Comparison of ENCODE assay signal across 8 cellular contexts in the genomic region with DNA sequence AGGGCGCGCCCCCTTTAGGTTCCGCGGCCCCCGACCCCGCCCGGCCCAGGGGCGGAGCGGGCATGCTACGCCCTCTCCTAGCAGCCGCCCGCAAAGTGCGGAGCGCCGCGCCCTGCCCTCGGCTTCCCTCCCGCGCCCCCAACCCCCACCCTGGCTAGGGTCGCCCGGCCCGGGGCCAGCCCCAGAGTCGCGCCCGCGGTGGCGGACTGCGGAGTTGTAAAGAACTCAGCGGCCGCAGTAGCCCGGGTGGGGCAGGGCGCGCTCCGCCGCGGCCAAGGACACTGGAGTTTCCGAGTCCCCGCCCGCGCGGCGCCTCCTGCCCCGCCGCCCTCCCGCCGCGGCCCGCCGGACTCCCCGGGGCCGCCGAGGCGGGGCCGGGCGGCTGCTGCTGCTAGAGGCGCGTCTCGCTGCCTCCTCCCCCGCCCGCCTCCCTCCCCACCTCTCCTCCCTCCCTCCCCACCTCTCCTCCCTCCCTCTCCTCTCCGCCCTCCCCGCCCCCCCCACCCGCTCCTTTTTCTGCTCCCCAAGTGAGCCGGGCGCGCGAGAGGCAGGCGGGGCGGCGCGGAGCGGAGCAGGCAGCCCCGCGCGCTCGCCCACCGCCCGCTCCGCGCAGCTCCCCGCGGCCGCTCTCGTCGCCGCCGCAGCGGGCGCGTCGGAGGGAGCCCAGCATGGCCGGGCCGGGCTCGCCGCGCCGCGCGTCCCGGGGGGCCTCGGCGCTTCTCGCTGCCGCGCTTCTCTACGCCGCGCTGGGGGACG.
DNase-seq lines count a peak whose midpoint lies in the region; ATAC-seq and TF ChIP-seq lines count a peak whose summit lies in the region.

A gene (plus strand): TSS at position 507 of the 756 bp plus-strand sequence.

- H3K9me3 Mint-ChIP-seq in effector memory CD8-positive, alpha-beta T cell, result peaks cover 0 to 4% of the 10 kb centered on the region in 2 donors

- DNase-seq in GM13977 (ENCODE audit: low spot score), result peak; percentile 67
- DNase-seq in NCI-H2171 treated with DMSO at 0.1 percent for 48 hours (lab: John Stamatoyannopoulos, UW), result peak; percentile 32
- no peak for DNase-seq in effector memory CD8-positive, alpha-beta T cell
- DNase-seq in midbrain (lab: John Stamatoyannopoulos, UW), result peak; percentile 35
- DNase-seq in T-helper 2 cell, result no peak
- no peak for DNase-seq in activated gamma-delta T cell treated with Interleukin-2 at 50 U/mL for 16 hours
- DNase-seq in SIG-M5 (lab: John Stamatoyannopoulos, UW), result no peak

- no peak for ATAC-seq in effector memory CD8-positive, alpha-beta T cell (replicated peaks)
- no peak for ATAC-seq in HG03342 (IDR thresholded peaks at IDR 0.05; ENCODE audit: unreplicated experiment)

- in situ Hi-C loops in GM13977 (cut with MboI; ENCODE audit: low pct_unique_long_range_greater_than_20kb, low sequenced_read_pairs, unreplicated experiment), result no loop called here

- peaks cover 36 to 66% of the 10 kb centered on the region in 2 donors for H3K27me3 Mint-ChIP-seq in effector memory CD8-positive, alpha-beta T cell

- TF ChIP-seq CTCF in GM13977 (IDR thresholded peaks at IDR 0.05; ENCODE audit: extremely low read depth, insufficient read depth, missing control alignments), result no peak

- no peaks in the 10 kb centered on the region for H3K36me3 Mint-ChIP-seq in effector memory CD8-positive, alpha-beta T cell (ENCODE audit: insufficient read depth)

- peaks cover 0 to 3% of the 10 kb centered on the region in 2 donors for H3K4me1 Mint-ChIP-seq in effector memory CD8-positive, alpha-beta T cell (ENCODE audit: low read depth in 2 of 2)

- peak within 1 kb of the TSS; percentile 39 to 40 for H3K4me3 Mint-ChIP-seq in effector memory CD8-positive, alpha-beta T cell

- no peak within 1 kb of the TSS for H3K27ac Mint-ChIP-seq in effector memory CD8-positive, alpha-beta T cell

Comparison
In these comparisons a context has a peak if more than half of its experiments do, and no peak if none do; other contexts are left out.
1. DNase-seq: peak in GM13977 (single experiment), NCI-H2171 treated with DMSO at 0.1 percent for 48 hours (single experiment) and midbrain (single experiment); none in effector memory CD8-positive, alpha-beta T cell (0 of 3), T-helper 2 cell (0 of 5), activated gamma-delta T cell treated with Interleukin-2 at 50 U/mL for 16 hours (single experiment) and SIG-M5 (single experiment).